Comparison of ENCODE assay signal across 2 cellular contexts in the genomic region with DNA sequence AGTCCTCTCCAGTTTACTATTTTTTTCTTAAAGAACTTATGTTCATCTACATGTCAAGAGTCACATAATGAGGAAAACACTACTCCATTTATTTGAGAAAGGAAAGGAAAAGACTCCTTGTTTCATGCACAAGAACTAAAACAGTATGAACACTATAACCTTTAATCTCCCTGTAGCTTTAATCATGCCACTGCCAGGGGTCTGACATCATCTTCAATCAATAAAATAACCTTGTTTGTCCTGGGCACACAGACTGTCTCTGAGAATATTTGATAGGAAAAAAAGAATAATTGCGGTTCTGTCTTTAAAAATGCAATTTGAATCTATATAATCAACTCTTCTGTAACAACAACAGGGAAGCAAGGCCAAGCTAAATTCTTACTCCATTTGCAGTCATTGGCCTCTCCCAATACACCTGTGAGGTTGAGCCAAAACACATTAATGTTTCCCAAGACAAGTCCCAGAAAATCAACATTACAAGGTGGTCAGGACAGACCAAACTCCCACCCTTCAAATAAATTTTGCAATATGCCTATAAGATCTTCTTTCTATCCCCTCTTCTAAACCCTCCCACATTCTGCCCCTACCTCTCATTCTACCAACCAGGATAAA.
TF ChIP-seq lines count a peak whose summit lies in the region.

No MANE protein-coding gene starts in this region.

TF ChIP-seq in liver, 16 proteins besides CTCF, POLR2A, EP300 and RAD21 (continued from another document):
- TF ChIP-seq, protein P1, sequence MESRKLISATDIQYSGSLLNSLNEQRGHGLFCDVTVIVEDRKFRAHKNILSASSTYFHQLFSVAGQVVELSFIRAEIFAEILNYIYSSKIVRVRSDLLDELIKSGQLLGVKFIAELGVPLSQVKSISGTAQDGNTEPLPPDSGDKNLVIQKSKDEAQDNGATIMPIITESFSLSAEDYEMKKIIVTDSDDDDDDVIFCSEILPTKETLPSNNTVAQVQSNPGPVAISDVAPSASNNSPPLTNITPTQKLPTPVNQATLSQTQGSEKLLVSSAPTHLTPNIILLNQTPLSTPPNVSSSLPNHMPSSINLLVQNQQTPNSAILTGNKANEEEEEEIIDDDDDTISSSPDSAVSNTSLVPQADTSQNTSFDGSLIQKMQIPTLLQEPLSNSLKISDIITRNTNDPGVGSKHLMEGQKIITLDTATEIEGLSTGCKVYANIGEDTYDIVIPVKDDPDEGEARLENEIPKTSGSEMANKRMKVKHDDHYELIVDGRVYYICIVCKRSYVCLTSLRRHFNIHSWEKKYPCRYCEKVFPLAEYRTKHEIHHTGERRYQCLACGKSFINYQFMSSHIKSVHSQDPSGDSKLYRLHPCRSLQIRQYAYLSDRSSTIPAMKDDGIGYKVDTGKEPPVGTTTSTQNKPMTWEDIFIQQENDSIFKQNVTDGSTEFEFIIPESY (IDR thresholded peaks at IDR 0.05) = no peak
- TF ChIP-seq JUND (IDR thresholded peaks at IDR 0.05) = peak; percentile 27 to 45

TF ChIP-seq in HepG2, 621 proteins besides CTCF, POLR2A, EP300 and RAD21 (continued from another document):
- TF ChIP-seq ZNF83 (CRISPR knock-in tag; IDR thresholded peaks at IDR 0.05; ENCODE audit: borderline replicate concordance) (no peak), ZNF276 (CRISPR knock-in tag; IDR thresholded peaks at IDR 0.05; ENCODE audit: low read depth) (no peak), ZNF547 (CRISPR knock-in tag; IDR thresholded peaks at IDR 0.05) (no peak), FOXO1 (CRISPR knock-in tag; IDR thresholded peaks at IDR 0.05) (no peak), ELF4 (CRISPR knock-in tag; IDR thresholded peaks at IDR 0.05; ENCODE audit: borderline replicate concordance) (no peak), ZNF343 (CRISPR knock-in tag; IDR thresholded peaks at IDR 0.05) (no peak), ZNF138 (CRISPR knock-in tag; IDR thresholded peaks at IDR 0.05; ENCODE audit: low read depth) (no peak), THAP8 (CRISPR knock-in tag; IDR thresholded peaks at IDR 0.05; ENCODE audit: borderline replicate concordance) (no peak), ZNF451 (CRISPR knock-in tag; IDR thresholded peaks at IDR 0.05) (no peak), ZBTB8A (CRISPR knock-in tag; IDR thresholded peaks at IDR 0.05; ENCODE audit: borderline replicate concordance, low read depth) (no peak)
